8 cellular contexts compared by ENCODE assay signal in the genomic region with DNA sequence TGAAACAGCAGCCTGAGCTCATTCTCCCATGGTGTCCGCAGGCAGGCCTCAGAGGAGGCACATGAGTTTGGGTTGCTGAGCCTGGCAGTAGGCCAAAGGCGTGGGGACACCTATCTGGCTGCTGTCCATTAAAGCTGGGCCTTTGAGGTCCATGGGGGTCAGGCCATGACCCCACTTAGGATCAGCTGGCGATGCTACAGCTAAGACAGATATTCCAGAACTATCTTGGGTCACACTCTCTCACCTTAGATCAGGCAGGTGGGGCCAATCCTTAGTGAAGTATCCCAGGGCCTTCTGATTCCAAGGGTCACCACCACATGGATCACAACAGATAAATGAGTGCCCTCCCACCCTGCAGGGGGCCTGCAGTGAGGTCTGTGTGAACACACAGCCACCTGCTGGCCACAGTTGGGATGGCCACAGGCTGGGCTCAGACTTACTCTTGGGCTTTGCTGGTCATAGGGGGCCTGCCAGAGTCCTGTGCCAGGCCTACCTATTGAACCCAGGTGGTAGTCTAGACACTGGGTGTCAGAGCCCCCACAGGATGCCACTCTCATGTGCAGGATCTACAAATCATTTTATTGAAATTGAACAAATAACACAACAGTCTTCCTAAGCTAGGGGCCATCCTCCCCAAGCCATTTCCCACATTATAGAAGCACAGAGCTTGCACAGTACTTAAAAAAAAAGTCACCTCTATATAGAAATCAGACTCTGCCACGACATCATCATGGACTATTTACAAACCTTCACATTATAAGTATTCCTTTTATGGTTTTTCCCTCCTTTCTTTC. TPM values are rescaled to one million over a fixed set of nuclear protein-coding genes. Genes with fewer than 3 reads are reported as not detected.
DNase-seq lines count a peak whose midpoint lies in the region; ATAC-seq, FAIRE-seq and TF ChIP-seq lines count a peak whose summit lies in the region.

No MANE protein-coding gene starts in this region.

- no peak for FAIRE-seq in RCC 7860 (lab: Jason Lieb, UNC)

- H3K9me3 ChIP-seq in BLaER1 treated with 17β-estradiol and CSF1 and Interleukin-3, amounts not matched to agents 10 nM and 100 nM (replicated peaks in 1 of 11): no peaks in the 10 kb centered on the region

- no peaks in the 10 kb centered on the region for H3K27me3 ChIP-seq in BLaER1 treated with 17β-estradiol and CSF1 and Interleukin-3, amounts not matched to agents 10 nM and 100 nM

- H3K4me1 ChIP-seq in BLaER1 treated with 17β-estradiol and CSF1 and Interleukin-3, amounts not matched to agents 10 nM and 100 nM: peaks cover 56 to 82% (median 71%) of the 10 kb centered on the region in 10 experiments

- no peak overlapping the region for H3K4me3 ChIP-seq in BLaER1 treated with 17β-estradiol and CSF1 and Interleukin-3, amounts not matched to agents 10 nM and 100 nM
- no peak overlapping the region for H3K4me3 ChIP-seq in fibroblast of the aortic adventitia (ENCODE audit: low read depth, low read length)

- peaks cover 3 to 45% (median 25%) of the 10 kb centered on the region in 11 experiments; a peak in 18 of 22 replicates for H4K20me1 ChIP-seq in BLaER1 treated with 17β-estradiol and CSF1 and Interleukin-3, amounts not matched to agents 10 nM and 100 nM

- DNase-seq in RCC 7860 (ENCODE audit: low spot score) (peak; percentile 51), fibroblast of the aortic adventitia (ENCODE audit: low read depth) (peak; percentile 64), omental fat pad (ENCODE audit: low spot score) (peak; percentile 77)
- peak; percentile 86 for DNase-seq in activated effector memory CD4-positive, alpha-beta T cell treated with anti-CD3 and anti-CD28 coated beads, Interleukin-2, amount 50 U/mL, for 16 hours

- H3K9ac ChIP-seq in BLaER1 treated with 17β-estradiol and CSF1 and Interleukin-3, amounts not matched to agents 10 nM and 100 nM: peak overlapping the region in 10 of 11 experiments; percentile 3 to 99 (median 42); a peak in 7 of 22 replicates

- peak; percentile 87 for TF ChIP-seq CTCF in fibroblast of the aortic adventitia (IDR thresholded peaks at IDR 0.05; ENCODE audit: insufficient read depth, low read length)
- peak in 2 of 3 donors; percentile 79 to 84 for TF ChIP-seq CTCF in omental fat pad (IDR thresholded peaks at IDR 0.05)

- ATAC-seq in HG02610 (IDR thresholded peaks at IDR 0.05; ENCODE audit: unreplicated experiment) (peak; percentile 21), omental fat pad (ENCODE audit: low FRiP score) (no peak), GM18511 (IDR thresholded peaks at IDR 0.05; ENCODE audit: unreplicated experiment) (no peak), HG03025 (IDR thresholded peaks at IDR 0.05; ENCODE audit: low FRiP score, unreplicated experiment) (no peak)

- H3K36me3 ChIP-seq in BLaER1 treated with 17β-estradiol and CSF1 and Interleukin-3, amounts not matched to agents 10 nM and 100 nM: peaks cover 14 to 45% (median 27%) of the 10 kb centered on the region in 11 experiments

- peak overlapping the region in 3 of 11 experiments; percentile 31 to 52 (median 42); a peak in 2 of 22 replicates for H3K27ac ChIP-seq in BLaER1 treated with 17β-estradiol and CSF1 and Interleukin-3, amounts not matched to agents 10 nM and 100 nM

- H3K4me2 ChIP-seq in BLaER1 treated with 17β-estradiol and CSF1 and Interleukin-3, amounts not matched to agents 10 nM and 100 nM: peak overlapping the region in 7 of 11 experiments; percentile 90 to 98 (median 97); a peak in 13 of 22 replicates

RNA-seq across cellular contexts. Expression of gene HYAL2, which starts 2.0 kb away (rescaled TPM):
- total RNA-seq in fibroblast of the aortic adventitia (ENCODE audit: low replicate concordance) (7.8 and 27.0 TPM in 2 replicates), omental fat pad (100 to 1,000 TPM; 106 to 348 (median 175) TPM)

RNA-seq across cellular contexts. Expression of gene TUSC2, which starts 3.5 kb away (rescaled TPM):
- total RNA-seq in fibroblast of the aortic adventitia (ENCODE audit: low replicate concordance): 11.9 and 15.5 TPM in 2 replicates
- 10 to 100 TPM; 13.7 to 28.8 (median 22.8) TPM for total RNA-seq in omental fat pad

RNA-seq across cellular contexts. Expression of gene RASSF1, which starts 16.1 kb away (rescaled TPM):
- total RNA-seq in fibroblast of the aortic adventitia (ENCODE audit: low replicate concordance): 20.4 and 45.7 TPM in 2 replicates
- 10 to 100 TPM; 42.1 to 82.0 (median 53.3) TPM for total RNA-seq in omental fat pad

RNA-seq across cellular contexts. Expression of gene ZMYND10, which starts 21.0 kb away (rescaled TPM):
- 0.81 and 0.82 TPM in 2 replicates for total RNA-seq in fibroblast of the aortic adventitia (ENCODE audit: low replicate concordance)
- total RNA-seq in omental fat pad: 1 to 10 TPM in 1 of 4 donors, under 1 TPM in 3; 0.28 to 2.1 (median 0.64) TPM

RNA-seq across cellular contexts. Expression of gene HYAL1, which starts 21.2 kb away (rescaled TPM):
- total RNA-seq in fibroblast of the aortic adventitia (ENCODE audit: low replicate concordance) (0.90 TPM in 1 of 2 replicates, not detected in the other), omental fat pad (10 to 100 TPM in 3 of 4 donors, 1 to 10 TPM in 1; 6.8 to 32.3 (median 14.6) TPM)
